Comparison of ENCODE assay signal across 24 cellular contexts in genomic region chr5:148491793-148492184, GRCh38.
A peak's percentile ranks its signal among the peaks of the same experiment; 100 is the strongest.
DNase-seq lines count a peak whose midpoint lies in the region; ATAC-seq and TF ChIP-seq lines count a peak whose summit lies in the region.
"Had no signal": no experiment of that assay in that cellular context is flagged by ENCODE, and none has a peak within 500 bp of the region (broad histone marks: within the 10 kb centered on the region; RNA-seq: fewer than 3 reads in every experiment).

No MANE protein-coding gene starts in this region.

- no peaks in the 10 kb centered on the region for H3K79me2 ChIP-seq in PC-9 (ENCODE audit: low read depth)
- H3K79me2 ChIP-seq in hepatocyte: no peaks in the 10 kb centered on the region

- H3K4me1 ChIP-seq in left ventricle myocardium inferior: peaks cover 26% of the 10 kb centered on the region
- H3K4me1 ChIP-seq in right cardiac atrium (ENCODE audit: control insufficient read depth, insufficient read depth, low read length): peaks cover 6% of the 10 kb centered on the region
- peaks cover 31% of the 10 kb centered on the region for H3K4me1 ChIP-seq in PC-9 (replicated peaks; ENCODE audit: insufficient read depth)
- H3K4me1 ChIP-seq in hepatocyte (ENCODE audit: insufficient read depth): peaks cover 11% of the 10 kb centered on the region
- no peaks in the 10 kb centered on the region for H3K4me1 ChIP-seq in naive thymus-derived CD4-positive, alpha-beta T cell (ENCODE audit: control insufficient read depth in 2 of 2, insufficient read depth in 2 of 2, low read length in 2 of 2)
- H3K4me1 ChIP-seq: Caco-2 had no signal

- H3K27me3 ChIP-seq in left ventricle myocardium inferior (ENCODE audit: low read depth) (no peaks in the 10 kb centered on the region), right cardiac atrium (ENCODE audit: control insufficient read depth, insufficient read depth) (no peaks in the 10 kb centered on the region), PC-9 (ENCODE audit: insufficient read depth, low read depth) (no peaks in the 10 kb centered on the region), hepatocyte (peaks cover 5% of the 10 kb centered on the region)
- H3K27me3 ChIP-seq in naive thymus-derived CD4-positive, alpha-beta T cell (ENCODE audit: control insufficient read depth in 2 of 2, insufficient read depth in 2 of 2, low read length in 2 of 2): no peaks in the 10 kb centered on the region

- H2AFZ ChIP-seq in PC-9: peak overlapping the region; percentile 25; the same call in 1 of the 2 replicates
- H2AFZ ChIP-seq in hepatocyte: no peak overlapping the region
- H2AFZ ChIP-seq: GM23338 had no signal

- CTCF ChIA-PET in PC-9 (lab: Charles Lee): no interaction called here
- CTCF ChIA-PET in naive thymus-derived CD4-positive, alpha-beta T cell (lab: Charles Lee): no interaction called here

- TF ChIP-seq CTCF in left ventricle myocardium inferior (IDR thresholded peaks at IDR 0.05; ENCODE audit: borderline replicate concordance) (no peak), PC-9 (conservative IDR thresholded peaks at IDR 0.05) (no peak), hepatocyte (IDR thresholded peaks at IDR 0.05; ENCODE audit: poor library complexity) (no peak)

- intact Hi-C loops in left ventricle myocardium inferior (cut with micrococcal nuclease): no loop called here
- intact Hi-C loops in right cardiac atrium (cut with DNase I): no loop called here
- intact Hi-C loops in PC-9 (cut with micrococcal nuclease; ENCODE audit: unreplicated experiment): no loop called here
- intact Hi-C loops in naive thymus-derived CD4-positive, alpha-beta T cell (cut with micrococcal nuclease): no loop called here

- BruUV-seq in PC-9 (replicated peaks; lab: Mats Ljungman, UMichigan): no TSS peak

- H3K27me3 Mint-ChIP-seq in naive thymus-derived CD4-positive, alpha-beta T cell: peaks cover 5 to 50% (median 40%) of the 10 kb centered on the region in 5 donors

- ATAC-seq in right cardiac atrium (no peak), HG03196 (IDR thresholded peaks at IDR 0.05; ENCODE audit: unreplicated experiment) (no peak)
- ATAC-seq in naive thymus-derived CD4-positive, alpha-beta T cell: peak; percentile 18
- ATAC-seq: CD8-positive, alpha-beta T cell; GM23338; Panc1 had no signal

- H3K27ac ChIP-seq in left ventricle myocardium inferior (replicated peaks) (peak overlapping the region; percentile 59), right cardiac atrium (ENCODE audit: low read length) (no peak overlapping the region), PC-9 (peak overlapping the region; percentile 75), hepatocyte (no peak overlapping the region)
- H3K27ac ChIP-seq in naive thymus-derived CD4-positive, alpha-beta T cell (ENCODE audit: low read depth, low read length): no peak overlapping the region
- H3K27ac ChIP-seq: RWPE1, SK-N-MC had no signal

- H3K9me2 ChIP-seq in PC-9 (ENCODE audit: insufficient read depth) (no peaks in the 10 kb centered on the region), hepatocyte (replicated peaks; ENCODE audit: insufficient read depth) (no peaks in the 10 kb centered on the region)

- peak overlapping the region; percentile 48 for H3K4me2 ChIP-seq in PC-9
- no peak overlapping the region for H3K4me2 ChIP-seq in hepatocyte
- H3K4me2 ChIP-seq: GM23338 had no signal

- no peaks in the 10 kb centered on the region for H3K36me3 Mint-ChIP-seq in naive thymus-derived CD4-positive, alpha-beta T cell
- H3K36me3 Mint-ChIP-seq: CD8-positive, alpha-beta T cell had no signal

- H3K9me3 ChIP-seq in left ventricle myocardium inferior (replicated peaks) (no peaks in the 10 kb centered on the region), right cardiac atrium (ENCODE audit: control insufficient read depth, low read length) (no peaks in the 10 kb centered on the region), PC-9 (ENCODE audit: insufficient read depth, low read depth) (no peaks in the 10 kb centered on the region; the same call in 1 of the 2 replicates), hepatocyte (ENCODE audit: low read depth) (no peaks in the 10 kb centered on the region)
- no peaks in the 10 kb centered on the region for H3K9me3 ChIP-seq in naive thymus-derived CD4-positive, alpha-beta T cell (ENCODE audit: control insufficient read depth in 2 of 3, low read length in 3 of 3)
- H3K9me3 ChIP-seq: Caco-2 had no signal

- H3F3A ChIP-seq in PC-9 (ENCODE audit: insufficient read depth, low read depth): peaks cover 22% of the 10 kb centered on the region

- no peaks in the 10 kb centered on the region for H3K9me3 Mint-ChIP-seq in naive thymus-derived CD4-positive, alpha-beta T cell
- H3K9me3 Mint-ChIP-seq: CD8-positive, alpha-beta T cell; GM23338 had no signal

- WGBS in right cardiac atrium: 73% methylated on average over 6 of the region's 6 CpGs
- 29% methylated on average over 6 of the region's 6 CpGs for WGBS in hepatocyte (ENCODE audit: low lambda C conversion rate, missing lambda C conversion rate)

- H4K20me1 ChIP-seq in PC-9 (ENCODE audit: insufficient read depth) (no peaks in the 10 kb centered on the region), hepatocyte (ENCODE audit: insufficient read depth, poor library complexity, severe bottlenecking) (no peaks in the 10 kb centered on the region)

- H3K4me3 ChIP-seq in left ventricle myocardium inferior: no peak overlapping the region
- H3K4me3 ChIP-seq in right cardiac atrium (ENCODE audit: low read length): no peak overlapping the region
- H3K4me3 ChIP-seq in PC-9: no peak overlapping the region
- no peak overlapping the region for H3K4me3 ChIP-seq in hepatocyte
- H3K4me3 ChIP-seq in naive thymus-derived CD4-positive, alpha-beta T cell (ENCODE audit: low read length): no peak overlapping the region
- H3K4me3 ChIP-seq: GM23338, SK-N-MC had no signal

- POLR2A ChIA-PET in PC-9 (lab: Charles Lee; ENCODE audit: unreplicated experiment): no interaction called here
- POLR2A ChIA-PET in naive thymus-derived CD4-positive, alpha-beta T cell (lab: Charles Lee): interaction anchor here (1.3 kb wide), 1 partner anchor 10 kb away, joined by 4 read pairs; no protein-coding TSS in a partner anchor

- H3K4me1 Mint-ChIP-seq in naive thymus-derived CD4-positive, alpha-beta T cell: no peaks in the 10 kb centered on the region
- H3K4me1 Mint-ChIP-seq: GM23338 had no signal

- no peak overlapping the region for H3K4me3 Mint-ChIP-seq in naive thymus-derived CD4-positive, alpha-beta T cell
- H3K4me3 Mint-ChIP-seq: CD8-positive, alpha-beta T cell; GM23338 had no signal

- DNase-seq in left ventricle myocardium inferior: no peak
- DNase-seq in right cardiac atrium: no peak
- DNase-seq in PC-9: no peak
- peak; percentile 15 for DNase-seq in hepatocyte (ENCODE audit: low spot score)
- no peak for DNase-seq in naive thymus-derived CD4-positive, alpha-beta T cell
- DNase-seq in cerebellar cortex (ENCODE audit: low spot score): no peak
- no peak for DNase-seq in 8988T
- DNase-seq: C1 segment of cervical spinal cord; Caco-2; CD8-positive, alpha-beta T cell; DMS 273 treated with DMSO at 0.1 percent for 48 hours; DMS79 treated with DMSO at 0.1 percent for 48 hours; GF-D8; HCEC 1CT; NCI-H1105 treated with DMSO at 0.1 percent for 48 hours; NCI-H2029 treated with DMSO at 0.1 percent for 48 hours; NCI-H446 treated with DMSO at 0.1 percent for 48 hours; NCI-H526; SIG-M5 had no signal

- no peak overlapping the region for H3K27ac Mint-ChIP-seq in naive thymus-derived CD4-positive, alpha-beta T cell
- H3K27ac Mint-ChIP-seq: CD8-positive, alpha-beta T cell; GM23338 had no signal

- H3K36me3 ChIP-seq in left ventricle myocardium inferior (no peaks in the 10 kb centered on the region), PC-9 (ENCODE audit: low read depth) (no peaks in the 10 kb centered on the region), hepatocyte (replicated peaks; ENCODE audit: insufficient read depth, low read depth) (no peaks in the 10 kb centered on the region)
- H3K36me3 ChIP-seq in naive thymus-derived CD4-positive, alpha-beta T cell (ENCODE audit: control insufficient read depth in 2 of 3, insufficient read depth in 3 of 3, low read length in 3 of 3): no peaks in the 10 kb centered on the region

Comparison
In these comparisons a context has a peak if more than half of its experiments do, and no peak if none do; other contexts are left out.
1. H3K27ac ChIP-seq: peak in left ventricle myocardium inferior (single experiment) and PC-9 (single experiment); none in right cardiac atrium (single experiment), hepatocyte (single experiment) and naive thymus-derived CD4-positive, alpha-beta T cell (single experiment).